ENCODE assay signal across 8 cellular contexts in the genomic region with DNA sequence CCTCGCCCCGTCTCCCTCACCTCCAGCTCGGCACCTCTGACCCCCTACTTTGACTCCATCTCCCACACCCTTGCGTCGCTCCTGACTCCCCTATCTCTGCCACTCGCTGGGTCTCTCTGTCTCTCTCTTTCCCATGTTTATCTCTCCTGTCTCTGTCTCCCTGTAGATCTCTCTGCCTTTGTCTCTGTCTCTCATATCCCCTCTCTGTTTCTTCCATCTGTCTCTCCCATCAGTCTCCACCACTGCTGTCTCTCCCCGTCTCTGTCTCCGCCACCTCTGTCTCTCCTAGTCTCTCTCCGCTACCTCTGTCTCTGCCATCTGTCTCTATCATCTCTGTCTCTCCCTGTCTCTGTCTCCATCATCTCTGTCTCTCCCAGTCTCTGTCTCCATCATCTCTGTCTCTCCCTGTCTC. TPM values are rescaled to one million over a fixed set of nuclear protein-coding genes. Genes with fewer than 3 reads are reported as not detected.
A peak's percentile ranks its signal among the peaks of the same experiment; 100 is the strongest.
DNase-seq lines count a peak whose midpoint lies in the region; ATAC-seq and TF ChIP-seq lines count a peak whose summit lies in the region.

No MANE protein-coding gene starts in this region.

- H4K20me1 ChIP-seq in Karpas-422 (ENCODE audit: insufficient read depth, low read depth, low read length), result no peaks in the 10 kb centered on the region

- H2AFZ ChIP-seq in Karpas-422 (ENCODE audit: low read length), result no peak overlapping the region

- 19 to 25% methylated on average over 7 to 9 of the region's 9 CpGs for WGBS in thyroid gland, 2 donors

- H3K9me3 ChIP-seq in CD4-positive, CD25-positive, alpha-beta regulatory T cell (ENCODE audit: control insufficient read depth in 2 of 2, low read length in 2 of 2), result no peaks in the 10 kb centered on the region
- no peaks in the 10 kb centered on the region for H3K9me3 ChIP-seq in Karpas-422 (ENCODE audit: low read length)
- H3K9me3 ChIP-seq in thyroid gland, result no peaks in the 10 kb centered on the region

- no peaks in the 10 kb centered on the region for H3K79me2 ChIP-seq in Karpas-422 (ENCODE audit: low read length)

- ATAC-seq in CD4-positive, CD25-positive, alpha-beta regulatory T cell (ENCODE audit: low read depth in 2 of 2), result no peak
- no peak for ATAC-seq in HG03442 (IDR thresholded peaks at IDR 0.05; ENCODE audit: unreplicated experiment)

- no peaks in the 10 kb centered on the region for H3K36me3 ChIP-seq in CD4-positive, CD25-positive, alpha-beta regulatory T cell (ENCODE audit: control insufficient read depth, insufficient read depth, low read length)
- no peaks in the 10 kb centered on the region for H3K36me3 ChIP-seq in Karpas-422 (ENCODE audit: insufficient read depth, low read length)
- H3K36me3 ChIP-seq in thyroid gland, result no peaks in the 10 kb centered on the region

- H3K4me1 Mint-ChIP-seq in CD4-positive, CD25-positive, alpha-beta regulatory T cell, result peaks cover 11 to 41% (median 20%) of the 10 kb centered on the region in 4 donors
- H3K4me1 Mint-ChIP-seq in dendritic cell treated with granulocyte-macrophage colony-stimulating factor and Interleukin-4, amounts not matched to agents 40 ng/mL and 50 ng/mL, for 4 days (ENCODE audit: low read depth), result peaks cover 12% of the 10 kb centered on the region
- H3K4me1 Mint-ChIP-seq in nephron progenitor cell, result peaks cover 11% of the 10 kb centered on the region

- peak overlapping the region; percentile 60 for H3K27ac ChIP-seq in CD4-positive, CD25-positive, alpha-beta regulatory T cell (ENCODE audit: insufficient read depth, low read length, poor library complexity, severe bottlenecking)
- H3K27ac ChIP-seq in Karpas-422 (ENCODE audit: low read length) (no peak overlapping the region), thyroid gland (no peak overlapping the region)

- intact Hi-C loops in dendritic cell treated with granulocyte-macrophage colony-stimulating factor and Interleukin-4, amounts not matched to agents 40 ng/mL and 50 ng/mL, for 4 days (cut with micrococcal nuclease), result no loop called here
- intact Hi-C loops in thyroid gland (cut with DNase I), result loop anchor here (5.0 to 10.0 kb wide), 3 partner anchors 36 to 229 kb away; a partner anchor contains a TSS

- H3K4me3 Mint-ChIP-seq in CD4-positive, CD25-positive, alpha-beta regulatory T cell, result peak overlapping the region in 3 of 4 donors; percentile 74 to 86 (median 80)
- H3K4me3 Mint-ChIP-seq in dendritic cell treated with granulocyte-macrophage colony-stimulating factor and Interleukin-4, amounts not matched to agents 40 ng/mL and 50 ng/mL, for 4 days, result peak overlapping the region; percentile 68
- peak overlapping the region; percentile 69 for H3K4me3 Mint-ChIP-seq in nephron progenitor cell

- H3K27ac Mint-ChIP-seq in CD4-positive, CD25-positive, alpha-beta regulatory T cell, result peak overlapping the region in 2 of 3 donors; percentile 78 to 85
- no peak overlapping the region for H3K27ac Mint-ChIP-seq in dendritic cell treated with granulocyte-macrophage colony-stimulating factor and Interleukin-4, amounts not matched to agents 40 ng/mL and 50 ng/mL, for 4 days
- H3K27ac Mint-ChIP-seq in nephron progenitor cell, result no peak overlapping the region

- H3K4me2 ChIP-seq in Karpas-422 (ENCODE audit: low read depth, low read length, poor library complexity, severe bottlenecking), result peak overlapping the region; percentile 77

- no peaks in the 10 kb centered on the region for H3K36me3 Mint-ChIP-seq in CD4-positive, CD25-positive, alpha-beta regulatory T cell
- H3K36me3 Mint-ChIP-seq in dendritic cell treated with granulocyte-macrophage colony-stimulating factor and Interleukin-4, amounts not matched to agents 40 ng/mL and 50 ng/mL, for 4 days (ENCODE audit: low read depth), result no peaks in the 10 kb centered on the region
- no peaks in the 10 kb centered on the region for H3K36me3 Mint-ChIP-seq in nephron progenitor cell (ENCODE audit: low read depth)

- H3K27me3 ChIP-seq in CD4-positive, CD25-positive, alpha-beta regulatory T cell (ENCODE audit: control insufficient read depth, insufficient read depth, low read length), result no peaks in the 10 kb centered on the region
- H3K27me3 ChIP-seq in Karpas-422 (ENCODE audit: low read length) (no peaks in the 10 kb centered on the region), thyroid gland (no peaks in the 10 kb centered on the region)

- H3K9me2 ChIP-seq in Karpas-422 (replicated peaks; ENCODE audit: insufficient read depth, low read length), result no peaks in the 10 kb centered on the region

- peaks cover 39% of the 10 kb centered on the region for H3K4me1 ChIP-seq in CD4-positive, CD25-positive, alpha-beta regulatory T cell (ENCODE audit: control insufficient read depth, insufficient read depth, low read length, poor library complexity, severe bottlenecking)
- H3K4me1 ChIP-seq in Karpas-422 (ENCODE audit: low read length), result peaks cover 42% of the 10 kb centered on the region
- H3K4me1 ChIP-seq in thyroid gland, result peaks cover 11 to 38% of the 10 kb centered on the region in 2 donors

- no peak for TF ChIP-seq POLR2A in thyroid gland (IDR thresholded peaks at IDR 0.05)

- H3K9ac ChIP-seq in Karpas-422 (ENCODE audit: low read length), result peak overlapping the region; percentile 75; the same call in 1 of the 2 replicates

- no peak for DNase-seq in CD4-positive, CD25-positive, alpha-beta regulatory T cell
- DNase-seq in Karpas-422 (no peak), nephron progenitor cell (no peak), NCI-H2107 treated with DMSO at 0.1 percent for 48 hours (lab: John Stamatoyannopoulos, UW; ENCODE audit: unreplicated experiment) (no peak), T1000 (lab: John Stamatoyannopoulos, UW) (no peak), thyroid gland (no peak)

- TF ChIP-seq CTCF in nephron progenitor cell (IDR thresholded peaks at IDR 0.05) (no peak), thyroid gland (IDR thresholded peaks at IDR 0.05) (no peak)

- no peaks in the 10 kb centered on the region for H3K9me3 Mint-ChIP-seq in CD4-positive, CD25-positive, alpha-beta regulatory T cell
- no peaks in the 10 kb centered on the region for H3K9me3 Mint-ChIP-seq in dendritic cell treated with granulocyte-macrophage colony-stimulating factor and Interleukin-4, amounts not matched to agents 40 ng/mL and 50 ng/mL, for 4 days
- no peaks in the 10 kb centered on the region for H3K9me3 Mint-ChIP-seq in nephron progenitor cell

- peaks cover 5% of the 10 kb centered on the region for H3K27me3 Mint-ChIP-seq in CD4-positive, CD25-positive, alpha-beta regulatory T cell
- H3K27me3 Mint-ChIP-seq in dendritic cell treated with granulocyte-macrophage colony-stimulating factor and Interleukin-4, amounts not matched to agents 40 ng/mL and 50 ng/mL, for 4 days, result peaks cover 34% of the 10 kb centered on the region
- peaks cover 35% of the 10 kb centered on the region for H3K27me3 Mint-ChIP-seq in nephron progenitor cell (ENCODE audit: low read depth, poor library complexity)

- H3K4me3 ChIP-seq in CD4-positive, CD25-positive, alpha-beta regulatory T cell (ENCODE audit: low read depth, low read length), result peak overlapping the region; percentile 62
- peak overlapping the region; percentile 68; the same call in 1 of the 2 replicates for H3K4me3 ChIP-seq in Karpas-422 (ENCODE audit: low read length)
- H3K4me3 ChIP-seq in thyroid gland (replicated peaks in 1 of 3), result no peak overlapping the region

RNA-seq across cellular contexts. Expression of a gene that starts 12.4 kb away (rescaled TPM):
- total RNA-seq in CD4-positive, CD25-positive, alpha-beta regulatory T cell, result 21.2 TPM
- polyA plus RNA-seq in CD4-positive, CD25-positive, alpha-beta regulatory T cell, result 1 to 10 TPM; 4.2 to 6.7 (median 5.4) TPM
- 4.0 and 8.9 TPM in 2 replicates for total RNA-seq in Karpas-422 (2014; rRNA removed; shearing (Covaris generic); ENCODE audit: low replicate concordance)
- 1 to 10 TPM; 2.4 to 7.7 (median 4.9) TPM for total RNA-seq in thyroid gland

RNA-seq across cellular contexts. Expression of a gene that starts 13.0 kb away (rescaled TPM):
- 44.1 TPM for total RNA-seq in CD4-positive, CD25-positive, alpha-beta regulatory T cell
- polyA plus RNA-seq in CD4-positive, CD25-positive, alpha-beta regulatory T cell, result 10 to 100 TPM in 3 of 4 donors, 1 to 10 TPM in 1; 7.3 to 14.5 (median 12.6) TPM
- total RNA-seq in Karpas-422 (2014; rRNA removed; shearing (Covaris generic); ENCODE audit: low replicate concordance), result 2.2 and 7.1 TPM in 2 replicates
- 10 to 100 TPM; 16.1 to 21.9 (median 17.8) TPM for total RNA-seq in thyroid gland

RNA-seq across cellular contexts. Expression of a gene that starts 31.3 kb away (rescaled TPM):
- 11.0 TPM for total RNA-seq in CD4-positive, CD25-positive, alpha-beta regulatory T cell
- 1 to 10 TPM; 1.5 to 3.6 (median 2.1) TPM for polyA plus RNA-seq in CD4-positive, CD25-positive, alpha-beta regulatory T cell
- 4.6 and 8.4 TPM in 2 replicates for total RNA-seq in Karpas-422 (2014; rRNA removed; shearing (Covaris generic); ENCODE audit: low replicate concordance)
- total RNA-seq in thyroid gland, result 10 to 100 TPM in 1 of 4 donors, 1 to 10 TPM in 3; 4.3 to 10.6 (median 8.2) TPM

Comparison
In these comparisons a context has a peak if more than half of its experiments do, and no peak if none do; other contexts are left out.
1. H3K4me3 ChIP-seq: peak in CD4-positive, CD25-positive, alpha-beta regulatory T cell (single experiment) and Karpas-422 (single experiment); none in thyroid gland (0 of 3).
2. H3K27ac Mint-ChIP-seq: peak in CD4-positive, CD25-positive, alpha-beta regulatory T cell (2 of 3); none in dendritic cell treated with granulocyte-macrophage colony-stimulating factor and Interleukin-4, amounts not matched to agents 40 ng/mL and 50 ng/mL, for 4 days (single experiment) and nephron progenitor cell (single experiment).
3. Peak in every context shown above with its lines, with median percentiles within 50 percentile points of each other: H3K4me3 Mint-ChIP-seq.